In genomic region chr9:127925959-127926949, GRCh38 we compare ENCODE assay signal across 11 cellular contexts. TPM values are rescaled to one million over a fixed set of nuclear protein-coding genes. Genes with fewer than 3 reads are reported as not detected.
DNase-seq lines count a peak whose midpoint lies in the region; ATAC-seq, FAIRE-seq and TF ChIP-seq lines count a peak whose summit lies in the region.
"Had no signal": no experiment of that assay in that cellular context is flagged by ENCODE, and none has a peak within 500 bp of the region (broad histone marks: within the 10 kb centered on the region; RNA-seq: fewer than 3 reads in every experiment).

No MANE protein-coding gene starts in this region.

- no peak overlapping the region for H3K56ac ChIP-seq in H1 (replicated peaks; ENCODE audit: insufficient read length, low read depth, low read length)

- no peak overlapping the region for H3K27ac ChIP-seq in OCI-LY7 (ENCODE audit: low read depth, low read length, poor library complexity, severe bottlenecking)
- no peak overlapping the region for H3K27ac ChIP-seq in H1 (ENCODE audit: low read depth, low read length)
- H3K27ac ChIP-seq in rectal smooth muscle tissue (ENCODE audit: low read depth, low read length) = no peak overlapping the region
- no peak overlapping the region for H3K27ac ChIP-seq in coronary artery
- H3K27ac ChIP-seq: PC-9, thyroid gland had no signal

- H2AFZ ChIP-seq in OCI-LY7 (ENCODE audit: low read length) = no peak overlapping the region
- H2AFZ ChIP-seq in H1 (ENCODE audit: low read length) = peak overlapping the region; percentile 61; the same call in 1 of the 2 replicates
- H2AFZ ChIP-seq: PC-9 had no signal

- H3K9ac ChIP-seq in H1 (replicated peaks in 1 of 4; ENCODE audit: extremely low read depth in 1 of 4, low read depth in 3 of 4, low read length in 3 of 4) (peak overlapping the region in 3 of 4 experiments; percentile 38 to 63 (median 46); a peak in 4 of 7 replicates), rectal smooth muscle tissue (ENCODE audit: low read length) (no peak overlapping the region)

- TF ChIP-seq POLR2A in H1 (IDR thresholded peaks at IDR 0.05; ENCODE audit: control extremely low read depth in 1 of 2, low read depth in 2 of 2, low read length in 2 of 2) = no peak

- H3K4me2 ChIP-seq in OCI-LY7 (ENCODE audit: low read length) = peak overlapping the region; percentile 71
- peak overlapping the region; percentile 76 to 95 for H3K4me2 ChIP-seq in H1 (ENCODE audit: insufficient read depth in 1 of 2, low read depth in 2 of 2, low read length in 2 of 2)

- WGBS in H1 (ENCODE audit: extremely low coverage in 1 of 2, insufficient coverage in 1 of 2, insufficient read length in 1 of 2, insufficient replicate concordance in 2 of 2, low coverage in 1 of 2, low lambda C conversion rate in 2 of 2, missing lambda C conversion rate in 1 of 2), 2 experiments = 55% methylated on average over 15 of the region's 15 CpGs; no CpG with 5 or more reads in 1 of the 2 experiments

- H2BK20ac ChIP-seq in H1 (ENCODE audit: low read length) = no peak overlapping the region

- peaks cover 17% of the 10 kb centered on the region; the same call in 1 of the 2 replicates for H3K23me2 ChIP-seq in H1 (ENCODE audit: low read depth, low read length)

- H3K9me3 ChIP-seq in OCI-LY7 (ENCODE audit: low read length) (no peaks in the 10 kb centered on the region), H1 (ENCODE audit: insufficient read depth in 2 of 2, low read depth in 1 of 2, low read length in 1 of 2) (no peaks in the 10 kb centered on the region)
- H3K9me3 ChIP-seq: thyroid gland had no signal

- no peak overlapping the region for H2BK15ac ChIP-seq in H1 (ENCODE audit: low read length)

- no peak overlapping the region for H3K23ac ChIP-seq in H1 (ENCODE audit: insufficient read length)

- TF ChIP-seq CTCF in OCI-LY7 (conservative IDR thresholded peaks at IDR 0.05; ENCODE audit: low read length) (no peak), H1 (IDR thresholded peaks at IDR 0.05; ENCODE audit: control extremely low read depth in 1 of 3, insufficient read depth in 1 of 3, low read depth in 1 of 3, low read length in 3 of 3) (no peak), coronary artery (IDR thresholded peaks at IDR 0.05) (no peak)

- no peak for FAIRE-seq in H1 (lab: Jason Lieb, UNC)
- FAIRE-seq: islet of Langerhans had no signal

- CTCF ChIA-PET in OCI-LY7 (lab: Charles Lee; ENCODE audit: unreplicated experiment) (no interaction called here), H1 (lab: Charles Lee; ENCODE audit: partially characterized antibody) (interaction anchor here (0.6 to 1.4 kb wide), 6 partner anchors 17 to 225 kb away, joined by 3 to 5 read pairs (median 3); no protein-coding TSS in a partner anchor)

- no peak for TF ChIP-seq EP300 in H1 (IDR thresholded peaks at IDR 0.05; ENCODE audit: borderline replicate concordance in 1 of 2, low read depth in 2 of 2, low read length in 2 of 2)

- no peak overlapping the region for H3K14ac ChIP-seq in H1 (ENCODE audit: insufficient read length)

- POLR2A ChIA-PET in OCI-LY7 (lab: Charles Lee) (no interaction called here), H1 (lab: Charles Lee; ENCODE audit: partially characterized antibody) (interaction anchor here (1.1 kb wide), 1 partner anchor 27 kb away, joined by 3 read pairs; the partner anchor contains the start of gene ST6GALNAC6)

- H3K4ac ChIP-seq in H1 (replicated peaks; ENCODE audit: insufficient read length, low read depth, low read length) = no peak overlapping the region

- no peak overlapping the region for H2BK120ac ChIP-seq in H1 (replicated peaks; ENCODE audit: low read depth, low read length)

- no peak for ATAC-seq in GM18511 (IDR thresholded peaks at IDR 0.05; ENCODE audit: unreplicated experiment)

- H3K79me1 ChIP-seq in H1 (ENCODE audit: low read depth, low read length) = no peaks in the 10 kb centered on the region

- no TSS peak for BruUV-seq in OCI-LY7 (replicated peaks; lab: Mats Ljungman, UMichigan)

- H4K8ac ChIP-seq in H1 (ENCODE audit: extremely low read depth, insufficient read depth, low read length) = peak overlapping the region; percentile 72; the same call in 1 of the 2 replicates

- H2BK5ac ChIP-seq in H1 (ENCODE audit: low read depth, low read length) = peak overlapping the region; percentile 44; the same call in 1 of the 2 replicates

- H3K79me2 ChIP-seq in OCI-LY7 (ENCODE audit: insufficient read depth, low read depth, low read length) (no peaks in the 10 kb centered on the region), H1 (ENCODE audit: control insufficient read depth in 1 of 2, insufficient read depth in 2 of 2, low read length in 2 of 2) (no peaks in the 10 kb centered on the region)

- no peak overlapping the region for H2AK5ac ChIP-seq in H1 (ENCODE audit: low read depth, low read length)

- peaks cover 0 to 23% (median 18%) of the 10 kb centered on the region in 4 experiments; a peak in 6 of 7 replicates for H3K27me3 ChIP-seq in H1 (replicated peaks in 1 of 4; ENCODE audit: control insufficient read depth in 3 of 4, extremely low read depth in 1 of 4, insufficient read depth in 3 of 4, low read length in 3 of 4)
- peaks cover 14% of the 10 kb centered on the region for H3K27me3 ChIP-seq in rectal smooth muscle tissue (ENCODE audit: control insufficient read depth, insufficient read depth, low read length)
- H3K27me3 ChIP-seq: thyroid gland had no signal

- no peak for DNase-seq in OCI-LY7 (ENCODE audit: low spot score)
- DNase-seq in H1 (ENCODE audit: low read depth in 1 of 2, low spot score in 2 of 2) = no peak
- DNase-seq in nucleus accumbens (lab: John Stamatoyannopoulos, UW) = no peak
- DNase-seq in coronary artery (ENCODE audit: low spot score) = no peak
- DNase-seq: NCI-H1092; PC-9; stimulated activated CD4-positive, alpha-beta T cell treated with anti-CD3 and anti-CD28 coated beads, Interleukin-12 subunit alpha, Interleukin-12 subunit beta, amount 100 ng/mL, for 4 hours; thyroid gland had no signal

- H4K20me1 ChIP-seq in OCI-LY7 (ENCODE audit: insufficient read depth, low read length) (no peaks in the 10 kb centered on the region), H1 (replicated peaks in 1 of 2; ENCODE audit: control insufficient read depth in 1 of 2, insufficient read depth in 2 of 2, low read length in 2 of 2) (peaks cover 0 to 3% of the 10 kb centered on the region in 2 experiments)

- peaks cover 43% of the 10 kb centered on the region for H3K4me1 ChIP-seq in OCI-LY7 (ENCODE audit: insufficient read depth, low read length, poor library complexity, severe bottlenecking)
- H3K4me1 ChIP-seq in H1 (replicated peaks in 1 of 4; ENCODE audit: control insufficient read depth in 3 of 4, insufficient read depth in 4 of 4, low read length in 3 of 4) = peaks cover 9 to 20% (median 18%) of the 10 kb centered on the region in 4 experiments
- no peaks in the 10 kb centered on the region for H3K4me1 ChIP-seq in rectal smooth muscle tissue (ENCODE audit: control insufficient read depth, insufficient read depth, low read length)

- H3K18ac ChIP-seq in H1 (ENCODE audit: extremely low read depth, low read length) = no peak overlapping the region

- peak overlapping the region; percentile 68; the same call in 1 of the 2 replicates for H2BK12ac ChIP-seq in H1 (ENCODE audit: low read depth, low read length)

- no peak overlapping the region for H4K5ac ChIP-seq in H1 (ENCODE audit: insufficient read length, low read depth, low read length)

- TF ChIP-seq RAD21 in H1 (IDR thresholded peaks at IDR 0.05 in 1 of 2, conservative IDR thresholded peaks at IDR 0.05 in 1 of 2; ENCODE audit: low read depth in 2 of 2, low read length in 2 of 2) = no peak

- H3K9me2 ChIP-seq in OCI-LY7 (ENCODE audit: insufficient read depth, low read length) = no peaks in the 10 kb centered on the region

- H3K4me3 ChIP-seq in OCI-LY7 (ENCODE audit: low read depth, low read length, poor library complexity, severe bottlenecking) (peak overlapping the region; percentile 61), H1 (ENCODE audit: extremely low read depth in 1 of 4, insufficient read depth in 2 of 4, low read depth in 3 of 4, low read length in 4 of 4) (peak overlapping the region; percentile 41 to 81 (median 72)), rectal smooth muscle tissue (ENCODE audit: low read length) (peak overlapping the region; percentile 29), coronary artery (no peak overlapping the region)
- H3K4me3 ChIP-seq: PC-9, thyroid gland had no signal

- H3K36me3 ChIP-seq in OCI-LY7 (ENCODE audit: insufficient read depth, low read length) = no peaks in the 10 kb centered on the region
- no peaks in the 10 kb centered on the region for H3K36me3 ChIP-seq in H1 (ENCODE audit: control insufficient read depth in 2 of 4, insufficient read depth in 4 of 4, low read length in 3 of 4)
- no peaks in the 10 kb centered on the region for H3K36me3 ChIP-seq in rectal smooth muscle tissue (ENCODE audit: control insufficient read depth, insufficient read depth, low read length)
- H3K36me3 ChIP-seq: thyroid gland had no signal

- H4K91ac ChIP-seq in H1 (replicated peaks; ENCODE audit: insufficient read length, low read length) = no peak overlapping the region

- intact Hi-C loops in OCI-LY7 (cut with micrococcal nuclease; ENCODE audit: unreplicated experiment) = loop anchor here (10.0 kb wide), 1 partner anchor 421 kb away; no protein-coding TSS in a partner anchor

RNA-seq across cellular contexts. Expression of gene PIP5KL1, which starts 4.3 kb away (rescaled TPM):
- total RNA-seq in OCI-LY7 (2014; rRNA removed; shearing (Covaris generic)) = 0.59 and 0.95 TPM in 2 replicates
- 4.4 and 4.6 TPM in 2 replicates for total RNA-seq in OCI-LY7 (2022)
- 12.2 and 13.4 TPM in 2 replicates for total RNA-seq in H1 (2021; fragmentation: NEBNext Ultra II Directional; extraction: Animal tissue kit (Norgen Biotek cat#: 25700))
- 15.4 and 27.4 TPM in 2 replicates for polyA plus RNA-seq in H1 (2011; rRNA removed)
- polyA plus RNA-seq in H1 (2011; cell fraction: cytosol; rRNA removed) = 15.3 TPM
- 42.3 TPM for polyA plus RNA-seq in H1 (2011; cell fraction: nucleus; rRNA removed)
- 11.0 to 14.5 TPM (median 13.0 TPM) in 4 replicates for polyA plus RNA-seq in H1 (2012, experiment 1 of 2)
- polyA plus RNA-seq in H1 (2012, experiment 2 of 2) = 10.5 TPM
- 12.9 TPM for polyA plus RNA-seq in H1 (2013, experiment 1 of 2)
- 11.8 TPM for polyA plus RNA-seq in H1 (2013, experiment 2 of 2)
- polyA minus RNA-seq in H1 (2011; rRNA and poly(A)+ RNA removed) = 1.8 and 4.1 TPM in 2 replicates
- polyA minus RNA-seq in H1 (2011; cell fraction: cytosol; rRNA and poly(A)+ RNA removed) = 16.4 TPM
- polyA minus RNA-seq in H1 (2011; cell fraction: nucleus; rRNA and poly(A)+ RNA removed) = 10.7 TPM

RNA-seq across cellular contexts. Expression of gene ST6GALNAC4, which starts 9.4 kb away (rescaled TPM):
- total RNA-seq in OCI-LY7 (2014; rRNA removed; shearing (Covaris generic)) = 112 and 180 TPM in 2 replicates
- 118 and 125 TPM in 2 replicates for total RNA-seq in OCI-LY7 (2022)
- total RNA-seq in H1 (2021; fragmentation: NEBNext Ultra II Directional; extraction: Animal tissue kit (Norgen Biotek cat#: 25700)) = 21.8 and 27.0 TPM in 2 replicates
- 34.1 and 49.5 TPM in 2 replicates for polyA plus RNA-seq in H1 (2011; rRNA removed)
- 27.6 TPM for polyA plus RNA-seq in H1 (2011; cell fraction: cytosol; rRNA removed)
- 38.3 TPM for polyA plus RNA-seq in H1 (2011; cell fraction: nucleus; rRNA removed)
- 11.6 to 21.8 TPM (median 18.9 TPM) in 4 replicates for polyA plus RNA-seq in H1 (2012, experiment 1 of 2)
- polyA plus RNA-seq in H1 (2012, experiment 2 of 2) = 18.6 TPM
- 26.2 TPM for polyA plus RNA-seq in H1 (2013, experiment 1 of 2)
- 25.6 TPM for polyA plus RNA-seq in H1 (2013, experiment 2 of 2)
- 16.4 and 19.0 TPM in 2 replicates for polyA minus RNA-seq in H1 (2011; rRNA and poly(A)+ RNA removed)
- polyA minus RNA-seq in H1 (2011; cell fraction: cytosol; rRNA and poly(A)+ RNA removed) = 32.7 TPM
- polyA minus RNA-seq in H1 (2011; cell fraction: nucleus; rRNA and poly(A)+ RNA removed) = 24.5 TPM

RNA-seq across cellular contexts. Expression of gene DPM2, which starts 11.4 kb away (rescaled TPM):
- total RNA-seq in OCI-LY7 (2014; rRNA removed; shearing (Covaris generic)) = 31.6 and 49.7 TPM in 2 replicates
- 47.7 and 50.7 TPM in 2 replicates for total RNA-seq in OCI-LY7 (2022)
- total RNA-seq in H1 (2021; fragmentation: NEBNext Ultra II Directional; extraction: Animal tissue kit (Norgen Biotek cat#: 25700)) = 45.4 and 48.8 TPM in 2 replicates
- 95.4 and 110 TPM in 2 replicates for polyA plus RNA-seq in H1 (2011; rRNA removed)
- 55.5 TPM for polyA plus RNA-seq in H1 (2011; cell fraction: cytosol; rRNA removed)
- 67.9 TPM for polyA plus RNA-seq in H1 (2011; cell fraction: nucleus; rRNA removed)
- polyA plus RNA-seq in H1 (2012, experiment 1 of 2) = 34.5 to 60.4 TPM (median 57.6 TPM) in 4 replicates
- 64.1 TPM for polyA plus RNA-seq in H1 (2012, experiment 2 of 2)
- 39.2 TPM for polyA plus RNA-seq in H1 (2013, experiment 1 of 2)
- polyA plus RNA-seq in H1 (2013, experiment 2 of 2) = 39.2 TPM
- polyA minus RNA-seq in H1 (2011; rRNA and poly(A)+ RNA removed) = 37.7 and 56.7 TPM in 2 replicates
- polyA minus RNA-seq in H1 (2011; cell fraction: cytosol; rRNA and poly(A)+ RNA removed) = 37.1 TPM
- polyA minus RNA-seq in H1 (2011; cell fraction: nucleus; rRNA and poly(A)+ RNA removed) = 41.0 TPM

RNA-seq across cellular contexts. Expression of gene ST6GALNAC6, which starts 26.9 kb away (rescaled TPM):
- 38.8 and 43.7 TPM in 2 replicates for total RNA-seq in OCI-LY7 (2014; rRNA removed; shearing (Covaris generic))
- total RNA-seq in OCI-LY7 (2022) = 51.3 and 52.7 TPM in 2 replicates
- total RNA-seq in H1 (2021; fragmentation: NEBNext Ultra II Directional; extraction: Animal tissue kit (Norgen Biotek cat#: 25700)) = 37.7 and 43.7 TPM in 2 replicates
- 64.4 and 72.9 TPM in 2 replicates for polyA plus RNA-seq in H1 (2011; rRNA removed)
- polyA plus RNA-seq in H1 (2011; cell fraction: cytosol; rRNA removed) = 60.4 TPM
- 54.5 TPM for polyA plus RNA-seq in H1 (2011; cell fraction: nucleus; rRNA removed)
- 22.5 to 37.7 TPM (median 31.4 TPM) in 4 replicates for polyA plus RNA-seq in H1 (2012, experiment 1 of 2)
- polyA plus RNA-seq in H1 (2012, experiment 2 of 2) = 33.2 TPM
- polyA plus RNA-seq in H1 (2013, experiment 1 of 2) = 27.2 TPM
- 27.7 TPM for polyA plus RNA-seq in H1 (2013, experiment 2 of 2)
- 40.3 and 44.6 TPM in 2 replicates for polyA minus RNA-seq in H1 (2011; rRNA and poly(A)+ RNA removed)
- polyA minus RNA-seq in H1 (2011; cell fraction: cytosol; rRNA and poly(A)+ RNA removed) = 18.6 TPM
- 23.3 TPM for polyA minus RNA-seq in H1 (2011; cell fraction: nucleus; rRNA and poly(A)+ RNA removed)

RNA-seq across cellular contexts. Expression of gene AK1, which starts 48.8 kb away (rescaled TPM):
- total RNA-seq in OCI-LY7 (2014; rRNA removed; shearing (Covaris generic)) = 10.7 and 19.5 TPM in 2 replicates
- 21.6 and 22.6 TPM in 2 replicates for total RNA-seq in OCI-LY7 (2022)
- 35.9 and 37.9 TPM in 2 replicates for total RNA-seq in H1 (2021; fragmentation: NEBNext Ultra II Directional; extraction: Animal tissue kit (Norgen Biotek cat#: 25700))
- polyA plus RNA-seq in H1 (2011; rRNA removed) = 39.2 and 44.1 TPM in 2 replicates
- polyA plus RNA-seq in H1 (2011; cell fraction: cytosol; rRNA removed) = 45.5 TPM
- 32.0 TPM for polyA plus RNA-seq in H1 (2011; cell fraction: nucleus; rRNA removed)
- 32.5 to 48.8 TPM (median 43.2 TPM) in 4 replicates for polyA plus RNA-seq in H1 (2012, experiment 1 of 2)
- polyA plus RNA-seq in H1 (2012, experiment 2 of 2) = 31.3 TPM
- polyA plus RNA-seq in H1 (2013, experiment 1 of 2) = 26.6 TPM
- polyA plus RNA-seq in H1 (2013, experiment 2 of 2) = 24.9 TPM
- 9.5 and 12.8 TPM in 2 replicates for polyA minus RNA-seq in H1 (2011; rRNA and poly(A)+ RNA removed)
- 2.6 TPM for polyA minus RNA-seq in H1 (2011; cell fraction: cytosol; rRNA and poly(A)+ RNA removed)
- polyA minus RNA-seq in H1 (2011; cell fraction: nucleus; rRNA and poly(A)+ RNA removed) = 6.3 TPM
